ENCODE assay signal across 8 cellular contexts in genomic region chr15:37098468-37099320, GRCh38. TPM values are rescaled to one million over a fixed set of nuclear protein-coding genes. Genes with fewer than 3 reads are reported as not detected.
A peak's percentile ranks its signal among the peaks of the same experiment; 100 is the strongest.
DNase-seq lines count a peak whose midpoint lies in the region; ATAC-seq and TF ChIP-seq lines count a peak whose summit lies in the region.

No MANE protein-coding gene starts in this region.

- H2AFZ ChIP-seq in KMS-11 (ENCODE audit: low read depth) (peak overlapping the region; percentile 95), trophoblast cell (ENCODE audit: insufficient read depth, low read length, poor library complexity) (peak overlapping the region; percentile 88)

- H3K79me2 ChIP-seq in KMS-11 (ENCODE audit: insufficient read depth, low read depth), result no peaks in the 10 kb centered on the region
- peaks cover 20% of the 10 kb centered on the region for H3K79me2 ChIP-seq in trophoblast cell (ENCODE audit: control insufficient read depth, insufficient read depth, low read length, poor library complexity)

- ATAC-seq in GM18505 (IDR thresholded peaks at IDR 0.05; ENCODE audit: unreplicated experiment) (peak; percentile 36), heart right ventricle (no peak), HG03108 (IDR thresholded peaks at IDR 0.05; ENCODE audit: unreplicated experiment) (no peak)

- H3K9ac ChIP-seq in KMS-11 (peak overlapping the region; percentile 88; the same call in 1 of the 2 replicates), trophoblast cell (ENCODE audit: low read length) (peak overlapping the region; percentile 73)

- H4K8ac ChIP-seq in trophoblast cell (ENCODE audit: low read depth, low read length), result peak overlapping the region; percentile 41

- H4K91ac ChIP-seq in trophoblast cell (ENCODE audit: low read depth, low read length), result peak overlapping the region; percentile 59

- H2BK5ac ChIP-seq in trophoblast cell (ENCODE audit: low read depth, low read length, poor library complexity), result no peak overlapping the region

- no peak overlapping the region for H2AK5ac ChIP-seq in trophoblast cell (ENCODE audit: low read length)

- H3K4me2 ChIP-seq in KMS-11 (peak overlapping the region; percentile 85), trophoblast cell (ENCODE audit: low read length) (peak overlapping the region; percentile 94)

- WGBS in heart right ventricle, 2 donors, result 0 to 1% methylated on average over 74 to 75 of the region's 75 CpGs
- WGBS in trophoblast cell (ENCODE audit: extremely low coverage, insufficient coverage, insufficient read length), result no CpG with 5 or more reads among the region's 75 CpGs

- peak overlapping the region; percentile 21 for H3K4ac ChIP-seq in trophoblast cell (ENCODE audit: low read depth, low read length)

- no peak overlapping the region for H3K23ac ChIP-seq in trophoblast cell (ENCODE audit: low read length)

- H3K4me1 ChIP-seq in BE2C (peaks cover 6% of the 10 kb centered on the region), KMS-11 (ENCODE audit: low read depth, poor library complexity, severe bottlenecking) (peaks cover 5% of the 10 kb centered on the region), heart right ventricle (peaks cover 0 to 32% (median 15%) of the 10 kb centered on the region in 9 donors), trophoblast cell (ENCODE audit: control insufficient read depth in 1 of 2, insufficient read depth in 2 of 2, low read length in 2 of 2) (peaks cover 18 to 25% of the 10 kb centered on the region in 2 experiments)

- H3K79me1 ChIP-seq in trophoblast cell (ENCODE audit: low read length), result peaks cover 41% of the 10 kb centered on the region

- intact Hi-C loops in heart right ventricle (cut with DNase I), result loop anchor here in 5 of 10 donors (5.0 to 10.0 kb wide), 5 partner anchors 51 to 504 kb away; no protein-coding TSS in a partner anchor

- DNase-seq in BE2C, result peak; percentile 46
- peak; percentile 21 for DNase-seq in activated naive CD4-positive, alpha-beta T cell treated with anti-CD3 and anti-CD28 coated beads, Interleukin-2, amount 50 U/mL, for 16 hours
- DNase-seq in heart right ventricle, result peak in 1 of 2 donors; percentile 48
- DNase-seq in trophoblast cell, result peak; percentile 27 to 67
- DNase-seq in MV-4-11 (lab: John Stamatoyannopoulos, UW), result no peak

- no peaks in the 10 kb centered on the region for H3K9me3 ChIP-seq in BE2C
- no peaks in the 10 kb centered on the region for H3K9me3 ChIP-seq in heart right ventricle
- no peaks in the 10 kb centered on the region for H3K9me3 ChIP-seq in trophoblast cell (ENCODE audit: insufficient read depth, low read depth, low read length)

- no peak overlapping the region for H4K12ac ChIP-seq in trophoblast cell (ENCODE audit: low read depth, low read length)

- peak overlapping the region; percentile 97 for H3K18ac ChIP-seq in trophoblast cell (ENCODE audit: low read length)

- peak overlapping the region; percentile 93 for H2BK12ac ChIP-seq in trophoblast cell (ENCODE audit: low read length)

- H3K27me3 ChIP-seq in BE2C, result no peaks in the 10 kb centered on the region
- no peaks in the 10 kb centered on the region for H3K27me3 ChIP-seq in KMS-11 (ENCODE audit: insufficient read depth, low read depth)
- peaks cover 0 to 99% (median 14%) of the 10 kb centered on the region in 7 donors for H3K27me3 ChIP-seq in heart right ventricle
- peaks cover 13% of the 10 kb centered on the region for H3K27me3 ChIP-seq in trophoblast cell (ENCODE audit: insufficient read depth, low read length)

- H2BK120ac ChIP-seq in trophoblast cell (ENCODE audit: insufficient read depth, low read length, poor library complexity), result peak overlapping the region; percentile 44

- H3K36me3 ChIP-seq in BE2C (peaks cover 31% of the 10 kb centered on the region), KMS-11 (ENCODE audit: insufficient read depth) (no peaks in the 10 kb centered on the region), heart right ventricle (peaks cover 0 to 6% (median 0%) of the 10 kb centered on the region in 9 donors), trophoblast cell (ENCODE audit: control insufficient read depth in 1 of 2, insufficient read depth in 2 of 2, low read length in 2 of 2) (no peaks in the 10 kb centered on the region)

- no peak for TF ChIP-seq POLR2A in GM18505 (IDR thresholded peaks at IDR 0.05; ENCODE audit: borderline replicate concordance, extremely low read depth, insufficient read depth, insufficient read length)

- TF ChIP-seq CTCF in BE2C (IDR thresholded peaks at IDR 0.05; ENCODE audit: low read depth, low read length) (no peak), KMS-11 (conservative IDR thresholded peaks at IDR 0.05; ENCODE audit: low read depth, low read length) (no peak), heart right ventricle (IDR thresholded peaks at IDR 0.05) (no peak)

- no peak overlapping the region for H3K27ac ChIP-seq in KMS-11
- H3K27ac ChIP-seq in heart right ventricle, result peak overlapping the region; percentile 91 to 99 (median 96)
- peak overlapping the region; percentile 9 for H3K27ac ChIP-seq in trophoblast cell (ENCODE audit: low read depth, low read length)

- no peaks in the 10 kb centered on the region for H4K20me1 ChIP-seq in KMS-11 (ENCODE audit: insufficient read depth)

- H3K14ac ChIP-seq in trophoblast cell (ENCODE audit: low read length), result peak overlapping the region; percentile 83

- H3K4me3 ChIP-seq in BE2C (ENCODE audit: low read depth, low read length) (peak overlapping the region; percentile 97), KMS-11 (IDR thresholded peaks at IDR 0.05; ENCODE audit: insufficient read depth, low read depth, low read length) (no peak overlapping the region), heart right ventricle (peak overlapping the region; percentile 55 to 86 (median 75)), trophoblast cell (ENCODE audit: low read depth, low read length) (peak overlapping the region; percentile 80)

RNA-seq across cellular contexts. Expression of gene MEIS2, which starts 1.7 kb away (rescaled TPM):
- polyA plus RNA-seq in BE2C (2012; ENCODE audit: insufficient read depth, insufficient read length, low read depth), result 57.9 TPM
- 10 to 100 TPM; 34.0 to 64.5 (median 48.5) TPM for total RNA-seq in heart right ventricle
- 10 to 100 TPM; 21.1 to 50.1 TPM for polyA plus RNA-seq in heart right ventricle
- polyA plus RNA-seq in trophoblast cell (2013), result 12.3 and 13.1 TPM in 2 replicates
